Comparison of ENCODE assay signal across 8 cellular contexts in the genomic region with DNA sequence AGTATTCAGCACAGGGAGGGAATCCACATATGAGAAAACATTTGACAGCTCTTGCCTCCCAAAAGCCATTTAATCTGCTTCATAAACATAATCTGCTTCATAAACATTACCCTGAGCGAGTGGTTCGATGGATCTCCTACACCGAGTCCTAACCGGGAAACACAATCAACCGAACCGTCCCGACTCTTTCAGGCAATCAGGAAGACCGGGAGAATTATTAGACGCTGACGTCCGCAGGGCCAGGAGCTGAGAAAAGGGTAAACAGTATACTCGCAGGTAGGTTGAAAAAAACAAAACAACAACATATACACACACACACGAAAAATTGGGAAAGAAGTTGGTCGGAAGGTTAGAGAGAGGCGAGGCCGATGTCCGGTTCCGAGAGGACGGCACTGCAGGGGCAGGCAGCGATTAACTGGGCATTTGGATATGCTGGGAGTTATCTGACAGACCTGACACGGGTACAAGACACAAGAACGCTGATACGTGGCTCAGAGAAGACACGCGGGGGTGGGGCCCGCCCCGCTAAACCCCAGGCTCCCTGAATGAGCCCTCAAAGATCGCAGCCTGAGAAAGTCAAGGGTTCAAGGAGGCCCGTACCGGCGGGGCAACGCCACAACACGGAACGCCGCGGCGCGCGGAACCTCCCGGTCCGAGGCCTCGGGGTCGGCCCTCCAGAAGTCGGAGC. TPM values are rescaled to one million over a fixed set of nuclear protein-coding genes. Genes with fewer than 3 reads are reported as not detected.
DNase-seq lines count a peak whose midpoint lies in the region; ATAC-seq and TF ChIP-seq lines count a peak whose summit lies in the region.

No MANE protein-coding gene starts in this region.

- H3K4me1 Mint-ChIP-seq in activated T-helper 1 cell treated with anti-CD3 and anti-CD28 coated beads, Interleukin-12 subunit alpha, Interleukin-12 subunit beta, Interleukin-2, Interleukin-4 antibody, amounts not matched to agents 30 ng/mL and 10 ng/mL and 1 ng/mL, durations not matched to agents 14 hours and 24 hours and 36 hours (ENCODE audit: low read depth) = peaks cover 21% of the 10 kb centered on the region
- peaks cover 5% of the 10 kb centered on the region for H3K4me1 Mint-ChIP-seq in glutamatergic neuron (ENCODE audit: low read depth, unreplicated experiment)

- no peaks in the 10 kb centered on the region for H3K9me3 ChIP-seq in ES-I3 (ENCODE audit: control insufficient read depth, insufficient read depth, low read length)
- no peaks in the 10 kb centered on the region for H3K9me3 ChIP-seq in parathyroid adenoma (ENCODE audit: control insufficient read depth, low read length)

- H3K27me3 ChIP-seq in KMS-11 (ENCODE audit: insufficient read depth, low read depth) (no peaks in the 10 kb centered on the region), parathyroid adenoma (ENCODE audit: control insufficient read depth, insufficient read depth, low read length) (no peaks in the 10 kb centered on the region)

- peak overlapping the region; percentile 100 for H3K27ac Mint-ChIP-seq in activated T-helper 1 cell treated with anti-CD3 and anti-CD28 coated beads, Interleukin-12 subunit alpha, Interleukin-12 subunit beta, Interleukin-2, Interleukin-4 antibody, amounts not matched to agents 30 ng/mL and 10 ng/mL and 1 ng/mL, durations not matched to agents 14 hours and 24 hours and 36 hours
- peak overlapping the region; percentile 94 for H3K27ac Mint-ChIP-seq in glutamatergic neuron (ENCODE audit: unreplicated experiment)

- H3K4me1 ChIP-seq in ES-I3 (ENCODE audit: insufficient read depth, low read length) (no peaks in the 10 kb centered on the region), KMS-11 (ENCODE audit: low read depth, poor library complexity, severe bottlenecking) (peaks cover 30% of the 10 kb centered on the region), parathyroid adenoma (peaks cover 8% of the 10 kb centered on the region)

- H3K4me3 ChIP-seq in KMS-11 (IDR thresholded peaks at IDR 0.05; ENCODE audit: insufficient read depth, low read depth, low read length) = no peak overlapping the region
- peak overlapping the region; percentile 90 for H3K4me3 ChIP-seq in parathyroid adenoma (ENCODE audit: low read depth, low read length)

- peaks cover 12% of the 10 kb centered on the region for H3K36me3 Mint-ChIP-seq in activated T-helper 1 cell treated with anti-CD3 and anti-CD28 coated beads, Interleukin-12 subunit alpha, Interleukin-12 subunit beta, Interleukin-2, Interleukin-4 antibody, amounts not matched to agents 30 ng/mL and 10 ng/mL and 1 ng/mL, durations not matched to agents 14 hours and 24 hours and 36 hours (ENCODE audit: low read depth)
- no peaks in the 10 kb centered on the region for H3K36me3 Mint-ChIP-seq in glutamatergic neuron (ENCODE audit: unreplicated experiment)

- H3K4me2 ChIP-seq in KMS-11 = peak overlapping the region; percentile 95
- peak overlapping the region; percentile 94 for H3K4me2 ChIP-seq in parathyroid adenoma (ENCODE audit: low read length)

- H3K4me3 Mint-ChIP-seq in activated T-helper 1 cell treated with anti-CD3 and anti-CD28 coated beads, Interleukin-12 subunit alpha, Interleukin-12 subunit beta, Interleukin-2, Interleukin-4 antibody, amounts not matched to agents 30 ng/mL and 10 ng/mL and 1 ng/mL, durations not matched to agents 14 hours and 24 hours and 36 hours = peak overlapping the region; percentile 96
- H3K4me3 Mint-ChIP-seq in glutamatergic neuron (ENCODE audit: unreplicated experiment) = peak overlapping the region; percentile 99

- no peaks in the 10 kb centered on the region for H3K9me3 Mint-ChIP-seq in activated T-helper 1 cell treated with anti-CD3 and anti-CD28 coated beads, Interleukin-12 subunit alpha, Interleukin-12 subunit beta, Interleukin-2, Interleukin-4 antibody, amounts not matched to agents 30 ng/mL and 10 ng/mL and 1 ng/mL, durations not matched to agents 14 hours and 24 hours and 36 hours
- peaks cover 4% of the 10 kb centered on the region for H3K9me3 Mint-ChIP-seq in glutamatergic neuron (ENCODE audit: unreplicated experiment)

- H3K79me2 ChIP-seq in KMS-11 (ENCODE audit: insufficient read depth, low read depth) (peaks cover 58% of the 10 kb centered on the region), parathyroid adenoma (peaks cover 32% of the 10 kb centered on the region)

- no peaks in the 10 kb centered on the region for H4K20me1 ChIP-seq in KMS-11 (ENCODE audit: insufficient read depth)

- intact Hi-C loops in activated T-helper 1 cell treated with anti-CD3 and anti-CD28 coated beads, Interleukin-12 subunit alpha, Interleukin-12 subunit beta, Interleukin-2, Interleukin-4 antibody, amounts not matched to agents 30 ng/mL and 10 ng/mL and 1 ng/mL, durations not matched to agents 14 hours and 24 hours and 36 hours (cut with micrococcal nuclease) = loop anchor here (1.0 to 10.0 kb wide), 5 partner anchors 34 to 343 kb away; partner anchors contain the start of genes IST1, PHLPP2 and ZNF23

- H3K27ac ChIP-seq in KMS-11 = peak overlapping the region; percentile 100
- H3K27ac ChIP-seq in parathyroid adenoma = peak overlapping the region; percentile 100

- TF ChIP-seq CTCF in KMS-11 (conservative IDR thresholded peaks at IDR 0.05; ENCODE audit: low read depth, low read length) (no peak), glutamatergic neuron (IDR thresholded peaks at IDR 0.05; ENCODE audit: partially characterized antibody, unreplicated experiment) (no peak), parathyroid adenoma (IDR thresholded peaks at IDR 0.05) (no peak)

- DNase-seq in activated T-helper 1 cell treated with anti-CD3 and anti-CD28 coated beads, Interleukin-12 subunit alpha, Interleukin-12 subunit beta, Interleukin-2, Interleukin-4 antibody, amounts not matched to agents 30 ng/mL and 10 ng/mL and 1 ng/mL, durations not matched to agents 14 hours and 24 hours and 36 hours (ENCODE audit: low spot score) = no peak
- no peak for DNase-seq in glutamatergic neuron
- no peak for DNase-seq in effector CD4-positive, alpha-beta T cell
- DNase-seq in NCI-H226 = no peak

- H3K36me3 ChIP-seq in ES-I3 (ENCODE audit: insufficient read depth, low read length) (no peaks in the 10 kb centered on the region), KMS-11 (ENCODE audit: insufficient read depth) (no peaks in the 10 kb centered on the region), parathyroid adenoma (ENCODE audit: control insufficient read depth, insufficient read depth, low read length) (no peaks in the 10 kb centered on the region)

- H3K9ac ChIP-seq in ES-I3 (ENCODE audit: low read depth, low read length) = peak overlapping the region; percentile 87
- peak overlapping the region; percentile 97 for H3K9ac ChIP-seq in KMS-11
- H3K9ac ChIP-seq in parathyroid adenoma = peak overlapping the region; percentile 88

- peak overlapping the region; percentile 93 for H2AFZ ChIP-seq in KMS-11 (ENCODE audit: low read depth)
- peak overlapping the region; percentile 100 for H2AFZ ChIP-seq in parathyroid adenoma

- peak; percentile 48 for ATAC-seq in GM21723 (IDR thresholded peaks at IDR 0.05; ENCODE audit: unreplicated experiment)

- H3K27me3 Mint-ChIP-seq in activated T-helper 1 cell treated with anti-CD3 and anti-CD28 coated beads, Interleukin-12 subunit alpha, Interleukin-12 subunit beta, Interleukin-2, Interleukin-4 antibody, amounts not matched to agents 30 ng/mL and 10 ng/mL and 1 ng/mL, durations not matched to agents 14 hours and 24 hours and 36 hours (ENCODE audit: insufficient read depth) = no peaks in the 10 kb centered on the region
- H3K27me3 Mint-ChIP-seq in glutamatergic neuron (ENCODE audit: unreplicated experiment) = peaks cover 8% of the 10 kb centered on the region

RNA-seq across cellular contexts. Expression of gene AP1G1, which starts 0.6 kb away (rescaled TPM):
- total RNA-seq in activated T-helper 1 cell treated with anti-CD3 and anti-CD28 coated beads, Interleukin-12 subunit alpha, Interleukin-12 subunit beta, Interleukin-2, Interleukin-4 antibody, amounts not matched to agents 30 ng/mL and 10 ng/mL and 1 ng/mL, durations not matched to agents 14 hours and 24 hours and 36 hours = 85.5 and 90.7 TPM in 2 replicates
- total RNA-seq in glutamatergic neuron (ENCODE audit: unreplicated experiment) = 104 TPM

RNA-seq across cellular contexts. Expression of gene ATXN1L, which starts 37.7 kb away (rescaled TPM):
- total RNA-seq in activated T-helper 1 cell treated with anti-CD3 and anti-CD28 coated beads, Interleukin-12 subunit alpha, Interleukin-12 subunit beta, Interleukin-2, Interleukin-4 antibody, amounts not matched to agents 30 ng/mL and 10 ng/mL and 1 ng/mL, durations not matched to agents 14 hours and 24 hours and 36 hours = 20.1 and 20.6 TPM in 2 replicates
- 27.6 TPM for total RNA-seq in glutamatergic neuron (ENCODE audit: unreplicated experiment)
